In the genomic region with DNA sequence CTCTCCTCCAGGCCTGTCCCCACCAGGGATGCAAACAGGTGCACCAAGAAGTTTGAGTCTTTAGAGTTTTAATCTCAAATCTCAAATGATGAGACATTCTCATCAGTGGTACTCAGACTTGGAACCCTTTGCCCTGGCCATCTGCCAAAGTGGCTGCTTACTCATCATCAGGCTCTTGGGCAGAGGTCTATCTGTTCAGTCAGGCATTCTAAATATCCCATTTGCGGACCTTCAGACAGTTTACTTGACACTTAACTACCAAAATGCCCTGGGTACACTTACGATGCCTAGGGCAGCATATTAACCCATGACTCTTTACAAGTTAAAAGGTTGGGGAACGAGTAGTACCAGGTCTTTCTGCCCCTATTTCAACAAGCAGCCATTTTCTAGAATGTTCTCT, we compare ENCODE assay signal across 10 cellular contexts.
DNase-seq lines count a peak whose midpoint lies in the region; ATAC-seq and TF ChIP-seq lines count a peak whose summit lies in the region.
"Had no signal": no experiment of that assay in that cellular context is flagged by ENCODE, and none has a peak within 500 bp of the region (broad histone marks: within the 10 kb centered on the region; RNA-seq: fewer than 3 reads in every experiment).

No MANE protein-coding gene starts in this region.

- no peak for TF ChIP-seq POLR2A in heart left ventricle (IDR thresholded peaks at IDR 0.05)

- H3K4me1 ChIP-seq in heart left ventricle (peaks cover 0 to 3% (median 0%) of the 10 kb centered on the region in 12 donors), left ventricle myocardium inferior (no peaks in the 10 kb centered on the region)

- H3K27ac ChIP-seq in heart left ventricle (no peak overlapping the region), left ventricle myocardium inferior (replicated peaks) (no peak overlapping the region)

- peak in 1 of 4 donors; percentile 16 for ATAC-seq in heart left ventricle

- no peaks in the 10 kb centered on the region for H3K27me3 ChIP-seq in heart left ventricle
- peaks cover 7% of the 10 kb centered on the region for H3K27me3 ChIP-seq in left ventricle myocardium inferior (ENCODE audit: low read depth)

- H3K4me3 ChIP-seq in heart left ventricle, result no peak overlapping the region
- no peak overlapping the region for H3K4me3 ChIP-seq in left ventricle myocardium inferior
- no peak overlapping the region for H3K4me3 ChIP-seq in epithelial cell of proximal tubule (ENCODE audit: low read depth, low read length)

- DNase-seq in heart left ventricle, result peak in 3 of 5 donors; percentile 11 to 29 (median 17)
- no peak for DNase-seq in left ventricle myocardium inferior
- DNase-seq in NCI-H69 (lab: John Stamatoyannopoulos, UW), result peak; percentile 43
- peak; percentile 82 for DNase-seq in epithelial cell of proximal tubule (ENCODE audit: low read depth)
- peak; percentile 2 to 3 for DNase-seq in stimulated activated CD4-positive, alpha-beta T cell treated with anti-CD3 and anti-CD28 coated beads, Interleukin-4, amount 100 ng/mL, for 4 hours
- DNase-seq in NCI-H2227 treated with DMSO at 0.1 percent for 48 hours (lab: John Stamatoyannopoulos, UW), result no peak
- no peak for DNase-seq in NK-92 treated with Interleukin-12 subunit alpha and Interleukin-12 subunit beta, amount 100 ng/mL, for 24 hours (lab: John Stamatoyannopoulos, UW)
- DNase-seq in pons (ENCODE audit: low spot score), result no peak
- DNase-seq: Karpas-422, NCI-H526 had no signal

- TF ChIP-seq CTCF in heart left ventricle (IDR thresholded peaks at IDR 0.05) (no peak), left ventricle myocardium inferior (IDR thresholded peaks at IDR 0.05; ENCODE audit: borderline replicate concordance) (no peak), epithelial cell of proximal tubule (conservative IDR thresholded peaks at IDR 0.05; ENCODE audit: low read depth, low read length) (no peak)

- H3K36me3 ChIP-seq in heart left ventricle (no peaks in the 10 kb centered on the region), left ventricle myocardium inferior (no peaks in the 10 kb centered on the region)

- 20 to 63% (median 49%) methylated on average over 3 of the region's 3 CpGs for WGBS in heart left ventricle, 4 donors

- H3K9me3 ChIP-seq in heart left ventricle (no peaks in the 10 kb centered on the region), left ventricle myocardium inferior (replicated peaks) (no peaks in the 10 kb centered on the region)

- intact Hi-C loops in heart left ventricle (cut with DNase I) (no loop called here), left ventricle myocardium inferior (cut with micrococcal nuclease) (no loop called here)

Comparison
In these comparisons a context has a peak if more than half of its experiments do, and no peak if none do; other contexts are left out.
1. DNase-seq: peak in heart left ventricle (3 of 5), NCI-H69 (single experiment), epithelial cell of proximal tubule (single experiment) and stimulated activated CD4-positive, alpha-beta T cell treated with anti-CD3 and anti-CD28 coated beads, Interleukin-4, amount 100 ng/mL, for 4 hours (2 of 2); none in left ventricle myocardium inferior (single experiment), NCI-H2227 treated with DMSO at 0.1 percent for 48 hours (single experiment), NK-92 treated with Interleukin-12 subunit alpha and Interleukin-12 subunit beta, amount 100 ng/mL, for 24 hours (single experiment) and pons (single experiment).